15 cellular contexts compared by ENCODE assay signal in genomic region chr1:184943998-184944397, GRCh38.
"Had no signal": no experiment of that assay in that cellular context is flagged by ENCODE, and none has a peak within 500 bp of the region (broad histone marks: within the 10 kb centered on the region; RNA-seq: fewer than 3 reads in every experiment).

No MANE protein-coding gene starts in this region.

- ATAC-seq: activated T-helper 17 cell treated with anti-CD3 and anti-CD28 coated beads, Interleukin-2, amount 50 U/mL, for 72 hours; effector memory CD8-positive, alpha-beta T cell; naive thymus-derived CD8-positive, alpha-beta T cell had no signal

- H3K9me3 ChIP-seq: tibial nerve, uterus had no signal

- H3K4me3 ChIP-seq: SK-N-MC, tibial nerve, uterus had no signal

- H3K27me3 ChIP-seq: tibial nerve, uterus had no signal

- H3K27ac ChIP-seq: SK-N-MC, WERI-Rb-1 had no signal

- DNase-seq: activated CD4-positive, alpha-beta memory T cell treated with anti-CD3 and anti-CD28 coated beads for 36 hours; activated naive CD4-positive, alpha-beta T cell treated with Interleukin-2 at 50 U/mL for 16 hours; activated T-cell treated with anti-CD3 and anti-CD28 coated beads for 4 hours; anterior cingulate cortex; effector memory CD8-positive, alpha-beta T cell; glutamatergic neuron; mesenchymal stem cell; naive thymus-derived CD8-positive, alpha-beta T cell; retina; stimulated activated naive CD4-positive, alpha-beta T cell; uterus; WERI-Rb-1 had no signal

- H3K36me3 ChIP-seq: tibial nerve, uterus, WERI-Rb-1 had no signal

- H3K4me1 ChIP-seq: uterus had no signal
